8 cellular contexts compared by ENCODE assay signal in genomic region chr16:67857547-67858233, GRCh38. TPM values are rescaled to one million over a fixed set of nuclear protein-coding genes. Genes with fewer than 3 reads are reported as not detected.
DNase-seq lines count a peak whose midpoint lies in the region; ATAC-seq and TF ChIP-seq lines count a peak whose summit lies in the region.

No MANE protein-coding gene starts in this region.

- peak overlapping the region in 1 of 10 donors; percentile 23 for H3K4me3 Mint-ChIP-seq in naive thymus-derived CD8-positive, alpha-beta T cell

- H3K27ac ChIP-seq in ACC112 (ENCODE audit: low read depth, low read length) (peak overlapping the region; percentile 99), esophagus squamous epithelium (peak overlapping the region; percentile 77 to 89 (median 86))

- H3K27me3 ChIP-seq in ACC112 (ENCODE audit: insufficient read depth, low read length) (no peaks in the 10 kb centered on the region), esophagus squamous epithelium (no peaks in the 10 kb centered on the region)

- peaks cover 0 to 15% (median 0%) of the 10 kb centered on the region in 3 donors for H3K36me3 Mint-ChIP-seq in naive thymus-derived CD8-positive, alpha-beta T cell

- H3K36me3 ChIP-seq in ACC112 (ENCODE audit: insufficient read depth, low read length) (no peaks in the 10 kb centered on the region), esophagus squamous epithelium (no peaks in the 10 kb centered on the region)

- H3K79me2 ChIP-seq in ACC112 (ENCODE audit: control insufficient read depth, insufficient read depth, low read length, unreplicated experiment), result peaks cover 92% of the 10 kb centered on the region

- intact Hi-C loops in esophagus squamous epithelium (cut with DNase I), result no loop called here

- no peaks in the 10 kb centered on the region for H3K9me3 ChIP-seq in esophagus squamous epithelium

- POLR2A ChIA-PET in naive thymus-derived CD8-positive, alpha-beta T cell (lab: Charles Lee), result interaction anchor here (0.5 to 1.2 kb wide), 2 partner anchors 15 to 210 kb away, joined by 3 to 5 read pairs; no protein-coding TSS in a partner anchor

- H2AFZ ChIP-seq in ACC112 (ENCODE audit: low read length, unreplicated experiment), result no peak overlapping the region

- H3K4me1 ChIP-seq in ACC112 (ENCODE audit: control insufficient read depth, insufficient read depth, low read length, unreplicated experiment) (peaks cover 45% of the 10 kb centered on the region), esophagus squamous epithelium (peaks cover 44 to 73% (median 52%) of the 10 kb centered on the region in 3 donors)

- peak; percentile 93 for DNase-seq in HCEC 1CT
- DNase-seq in T1000 (lab: John Stamatoyannopoulos, UW), result peak; percentile 84
- no peak for DNase-seq in esophagus squamous epithelium (lab: John Stamatoyannopoulos, UW)
- DNase-seq in naive thymus-derived CD8-positive, alpha-beta T cell, result no peak

- TF ChIP-seq CTCF in esophagus squamous epithelium (IDR thresholded peaks at IDR 0.05), result no peak

- H3K4me1 Mint-ChIP-seq in naive thymus-derived CD8-positive, alpha-beta T cell, result peaks cover 18 to 44% (median 37%) of the 10 kb centered on the region in 4 donors

- no peaks in the 10 kb centered on the region for H3K9me3 Mint-ChIP-seq in naive thymus-derived CD8-positive, alpha-beta T cell

- H3K27ac Mint-ChIP-seq in naive thymus-derived CD8-positive, alpha-beta T cell, result peak overlapping the region in 7 of 10 donors; percentile 8 to 69 (median 61)

- peak; percentile 25 to 67 for ATAC-seq in naive thymus-derived CD8-positive, alpha-beta T cell
- ATAC-seq in HG02938 (IDR thresholded peaks at IDR 0.05; ENCODE audit: unreplicated experiment) (no peak), HG02588 (IDR thresholded peaks at IDR 0.05; ENCODE audit: unreplicated experiment) (no peak), GM21576 (IDR thresholded peaks at IDR 0.05; ENCODE audit: unreplicated experiment) (no peak)

- H3K4me3 ChIP-seq in ACC112 (ENCODE audit: low read depth, low read length), result peak overlapping the region; percentile 10; the same call in 1 of the 2 replicates
- no peak overlapping the region for H3K4me3 ChIP-seq in esophagus squamous epithelium

- no peaks in the 10 kb centered on the region for H3K27me3 Mint-ChIP-seq in naive thymus-derived CD8-positive, alpha-beta T cell

- TF ChIP-seq POLR2A in esophagus squamous epithelium (IDR thresholded peaks at IDR 0.05), result no peak

- 26 to 30% methylated on average over 3 of the region's 3 CpGs for WGBS in esophagus squamous epithelium, 2 donors

RNA-seq across cellular contexts. Expression of gene CENPT, which starts 10.2 kb away (rescaled TPM):
- total RNA-seq in esophagus squamous epithelium, result 10 to 100 TPM; 12.3 to 42.7 (median 19.6) TPM
- 100 to 1,000 TPM; 108 to 117 TPM for total RNA-seq in naive thymus-derived CD8-positive, alpha-beta T cell
- polyA plus RNA-seq in naive thymus-derived CD8-positive, alpha-beta T cell, result 10 to 100 TPM; 11.8 to 17.8 (median 13.1) TPM

RNA-seq across cellular contexts. Expression of gene NUTF2, which starts 11.0 kb away (rescaled TPM):
- 10 to 100 TPM; 41.4 to 85.1 (median 63.7) TPM for total RNA-seq in esophagus squamous epithelium
- total RNA-seq in naive thymus-derived CD8-positive, alpha-beta T cell, result 10 to 100 TPM; 37.0 to 40.6 TPM
- polyA plus RNA-seq in naive thymus-derived CD8-positive, alpha-beta T cell, result 100 to 1,000 TPM; 109 to 124 (median 114) TPM

RNA-seq across cellular contexts. Expression of gene EDC4, which starts 15.2 kb away (rescaled TPM):
- 10 to 100 TPM; 26.5 to 46.9 (median 37.0) TPM for total RNA-seq in esophagus squamous epithelium
- total RNA-seq in naive thymus-derived CD8-positive, alpha-beta T cell, result 100 to 1,000 TPM; 123 to 136 TPM
- polyA plus RNA-seq in naive thymus-derived CD8-positive, alpha-beta T cell, result 10 to 100 TPM; 22.7 to 44.0 (median 40.8) TPM

RNA-seq across cellular contexts. Expression of gene THAP11, which starts 15.6 kb away (rescaled TPM):
- total RNA-seq in esophagus squamous epithelium, result 10 to 100 TPM; 35.8 to 48.8 (median 42.1) TPM
- total RNA-seq in naive thymus-derived CD8-positive, alpha-beta T cell, result 10 to 100 TPM; 63.8 to 63.9 TPM
- 100 to 1,000 TPM; 132 to 158 (median 143) TPM for polyA plus RNA-seq in naive thymus-derived CD8-positive, alpha-beta T cell

RNA-seq across cellular contexts. Expression of gene NRN1L, which starts 27.0 kb away (rescaled TPM):
- under 1 TPM in 2 of 4 donors, not detected in 2; 0.57 to 0.99 TPM for total RNA-seq in esophagus squamous epithelium
- total RNA-seq in naive thymus-derived CD8-positive, alpha-beta T cell, result 1 to 10 TPM; 2.6 to 5.3 TPM
- not detected for polyA plus RNA-seq in naive thymus-derived CD8-positive, alpha-beta T cell

Comparison
In these comparisons a context has a peak if more than half of its experiments do, and no peak if none do; other contexts are left out.
1. DNase-seq: peak in HCEC 1CT (single experiment) and T1000 (single experiment); none in esophagus squamous epithelium (single experiment) and naive thymus-derived CD8-positive, alpha-beta T cell (0 of 10).
2. ATAC-seq: peak in naive thymus-derived CD8-positive, alpha-beta T cell (2 of 2); none in HG02938 (single experiment), HG02588 (single experiment) and GM21576 (single experiment).